1 cellular context compared by ENCODE assay signal in the genomic region with DNA sequence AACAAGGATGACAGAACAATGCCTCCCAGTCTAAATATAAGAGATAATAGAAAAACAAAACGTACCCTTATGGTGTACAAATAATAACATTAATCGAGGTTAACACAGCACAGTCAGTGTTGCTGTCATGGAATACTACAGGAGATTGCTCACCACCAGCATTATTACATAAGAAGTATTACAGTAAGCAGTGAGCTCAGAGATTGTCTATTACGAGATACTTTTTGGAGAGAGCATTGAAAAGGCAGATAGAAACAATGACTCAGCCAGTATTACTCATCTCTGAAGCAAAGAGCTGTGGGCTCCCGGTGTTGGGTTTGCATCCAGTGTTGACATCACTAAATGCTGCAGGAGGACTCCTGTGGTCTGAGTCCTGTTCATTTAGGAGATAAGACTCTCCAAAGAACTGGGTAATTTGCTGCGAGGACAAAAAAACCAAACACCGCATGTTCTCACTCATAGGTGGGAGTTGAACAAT.
A peak's percentile ranks its signal among the peaks of the same experiment; 100 is the strongest.
TF ChIP-seq lines count a peak whose summit lies in the region.

No MANE protein-coding gene starts in this region.

TF ChIP-seq in GM12878, 131 proteins besides CTCF, POLR2A, EP300 and RAD21 (continued from another document):
- TF ChIP-seq BCL11A (IDR thresholded peaks at IDR 0.05; ENCODE audit: low read depth, low read length): peak; percentile 76
- TF ChIP-seq, protein P1, sequence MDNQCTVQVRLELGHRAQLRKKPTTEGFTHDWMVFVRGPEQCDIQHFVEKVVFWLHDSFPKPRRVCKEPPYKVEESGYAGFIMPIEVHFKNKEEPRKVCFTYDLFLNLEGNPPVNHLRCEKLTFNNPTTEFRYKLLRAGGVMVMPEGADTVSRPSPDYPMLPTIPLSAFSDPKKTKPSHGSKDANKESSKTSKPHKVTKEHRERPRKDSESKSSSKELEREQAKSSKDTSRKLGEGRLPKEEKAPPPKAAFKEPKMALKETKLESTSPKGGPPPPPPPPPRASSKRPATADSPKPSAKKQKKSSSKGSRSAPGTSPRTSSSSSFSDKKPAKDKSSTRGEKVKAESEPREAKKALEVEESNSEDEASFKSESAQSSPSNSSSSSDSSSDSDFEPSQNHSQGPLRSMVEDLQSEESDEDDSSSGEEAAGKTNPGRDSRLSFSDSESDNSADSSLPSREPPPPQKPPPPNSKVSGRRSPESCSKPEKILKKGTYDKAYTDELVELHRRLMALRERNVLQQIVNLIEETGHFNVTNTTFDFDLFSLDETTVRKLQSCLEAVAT (IDR thresholded peaks at IDR 0.05): no peak
- no peak for TF ChIP-seq RB1 (IDR thresholded peaks at IDR 0.05; ENCODE audit: borderline replicate concordance)
- no peak for TF ChIP-seq SUPT20H (IDR thresholded peaks at IDR 0.05; ENCODE audit: borderline replicate concordance, control insufficient read depth, low read depth, low read length)
- TF ChIP-seq SIN3A (IDR thresholded peaks at IDR 0.05; ENCODE audit: low read depth, low read length): no peak
- no peak for TF ChIP-seq NFYA (IDR thresholded peaks at IDR 0.05; ENCODE audit: borderline replicate concordance, low read depth, low read length)
- TF ChIP-seq POLR2AphosphoS5 (IDR thresholded peaks at IDR 0.05; ENCODE audit: low read length): no peak
- no peak for TF ChIP-seq RELA (IDR thresholded peaks at IDR 0.05; ENCODE audit: borderline replicate concordance, partially characterized antibody)
- TF ChIP-seq NR2F1 (conservative IDR thresholded peaks at IDR 0.05): 0 out of 2 replicates have a peak, but pooled peaks have one; percentile 13
- TF ChIP-seq NRF1 (conservative IDR thresholded peaks at IDR 0.05; ENCODE audit: low read depth, low read length): no peak
- TF ChIP-seq, protein P2, sequence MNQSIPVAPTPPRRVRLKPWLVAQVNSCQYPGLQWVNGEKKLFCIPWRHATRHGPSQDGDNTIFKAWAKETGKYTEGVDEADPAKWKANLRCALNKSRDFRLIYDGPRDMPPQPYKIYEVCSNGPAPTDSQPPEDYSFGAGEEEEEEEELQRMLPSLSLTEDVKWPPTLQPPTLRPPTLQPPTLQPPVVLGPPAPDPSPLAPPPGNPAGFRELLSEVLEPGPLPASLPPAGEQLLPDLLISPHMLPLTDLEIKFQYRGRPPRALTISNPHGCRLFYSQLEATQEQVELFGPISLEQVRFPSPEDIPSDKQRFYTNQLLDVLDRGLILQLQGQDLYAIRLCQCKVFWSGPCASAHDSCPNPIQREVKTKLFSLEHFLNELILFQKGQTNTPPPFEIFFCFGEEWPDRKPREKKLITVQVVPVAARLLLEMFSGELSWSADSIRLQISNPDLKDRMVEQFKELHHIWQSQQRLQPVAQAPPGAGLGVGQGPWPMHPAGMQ (IDR thresholded peaks at IDR 0.05; ENCODE audit: borderline replicate concordance): no peak
- no peak for TF ChIP-seq ZZZ3 (IDR thresholded peaks at IDR 0.05; ENCODE audit: control insufficient read depth, insufficient read length, low read depth)
- TF ChIP-seq BHLHE40 (IDR thresholded peaks at IDR 0.05; ENCODE audit: borderline replicate concordance in 1 of 2, low read depth in 2 of 2, low read length in 1 of 2): no peak; a peak in 1 of 4 replicates
- TF ChIP-seq ASH2L (IDR thresholded peaks at IDR 0.05; ENCODE audit: borderline replicate concordance, low read depth): no peak
- TF ChIP-seq BRCA1 (IDR thresholded peaks at IDR 0.05; ENCODE audit: low read depth, low read length): no peak
- no peak for TF ChIP-seq EZH2 (IDR thresholded peaks at IDR 0.05; ENCODE audit: borderline replicate concordance, control insufficient read depth, low read depth, low read length)
- TF ChIP-seq IRF4 (IDR thresholded peaks at IDR 0.05; ENCODE audit: low read depth, low read length): peak; percentile 68; the same call in 1 of the 2 replicates
- TF ChIP-seq HDGF (IDR thresholded peaks at IDR 0.05): no peak
- TF ChIP-seq ZNF622 (IDR thresholded peaks at IDR 0.05): no peak
- TF ChIP-seq NR2C1 (IDR thresholded peaks at IDR 0.05): no peak
- no peak for TF ChIP-seq SREBF2 (IDR thresholded peaks at IDR 0.05; ENCODE audit: low read length)
- TF ChIP-seq TBL1XR1 (IDR thresholded peaks at IDR 0.05; ENCODE audit: low read depth, low read length): no peak
- TF ChIP-seq SMAD5 (IDR thresholded peaks at IDR 0.05; ENCODE audit: low read depth): no peak
- TF ChIP-seq, protein P3, sequence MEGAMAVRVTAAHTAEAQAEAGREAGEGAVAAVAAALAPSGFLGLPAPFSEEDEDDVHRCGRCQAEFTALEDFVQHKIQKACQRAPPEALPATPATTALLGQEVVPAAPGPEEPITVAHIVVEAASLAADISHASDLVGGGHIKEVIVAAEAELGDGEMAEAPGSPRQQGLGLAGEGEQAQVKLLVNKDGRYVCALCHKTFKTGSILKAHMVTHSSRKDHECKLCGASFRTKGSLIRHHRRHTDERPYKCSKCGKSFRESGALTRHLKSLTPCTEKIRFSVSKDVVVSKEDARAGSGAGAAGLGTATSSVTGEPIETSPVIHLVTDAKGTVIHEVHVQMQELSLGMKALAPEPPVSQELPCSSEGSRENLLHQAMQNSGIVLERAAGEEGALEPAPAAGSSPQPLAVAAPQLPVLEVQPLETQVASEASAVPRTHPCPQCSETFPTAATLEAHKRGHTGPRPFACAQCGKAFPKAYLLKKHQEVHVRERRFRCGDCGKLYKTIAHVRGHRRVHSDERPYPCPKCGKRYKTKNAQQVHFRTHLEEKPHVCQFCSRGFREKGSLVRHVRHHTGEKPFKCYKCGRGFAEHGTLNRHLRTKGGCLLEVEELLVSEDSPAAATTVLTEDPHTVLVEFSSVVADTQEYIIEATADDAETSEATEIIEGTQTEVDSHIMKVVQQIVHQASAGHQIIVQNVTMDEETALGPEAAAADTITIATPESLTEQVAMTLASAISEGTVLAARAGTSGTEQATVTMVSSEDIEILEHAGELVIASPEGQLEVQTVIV (IDR thresholded peaks at IDR 0.05; ENCODE audit: borderline replicate concordance, partially characterized antibody): no peak
- TF ChIP-seq EED (IDR thresholded peaks at IDR 0.05; ENCODE audit: low read depth): peak; percentile 94
- no peak for TF ChIP-seq MEF2B (IDR thresholded peaks at IDR 0.05; ENCODE audit: partially characterized antibody, poor library complexity, severe bottlenecking)
